8 cellular contexts compared by ENCODE assay signal in the genomic region with DNA sequence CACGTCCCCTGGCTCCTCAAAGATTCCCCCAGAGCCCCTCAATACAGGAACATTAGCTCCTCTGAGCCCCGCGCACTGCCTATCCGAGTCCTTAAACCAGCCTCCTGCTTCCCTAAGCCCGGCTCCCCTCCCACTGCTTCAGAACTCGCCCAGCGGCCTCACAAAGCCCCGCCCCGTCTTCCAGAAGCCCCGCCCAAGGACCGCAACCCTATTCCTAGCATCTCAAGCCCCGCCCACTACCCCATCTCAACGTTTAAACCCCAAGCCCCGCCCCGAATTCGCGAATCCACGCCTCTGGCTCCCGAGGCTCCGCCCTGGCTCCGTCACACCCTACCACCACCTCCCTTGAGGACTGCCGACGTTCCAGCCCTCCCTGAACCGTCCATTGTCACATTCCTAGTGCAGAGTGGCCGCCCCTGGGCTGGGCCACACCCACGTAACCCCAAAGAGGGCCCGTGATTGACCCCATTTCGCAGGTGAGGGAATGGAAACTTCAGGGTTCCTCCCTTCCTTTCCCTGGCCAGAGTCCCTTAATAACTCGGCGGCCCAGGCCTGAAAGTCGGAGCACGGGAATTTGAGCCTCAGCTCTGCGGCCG. TPM values are rescaled to one million over a fixed set of nuclear protein-coding genes. Genes with fewer than 3 reads are reported as not detected.
DNase-seq lines count a peak whose midpoint lies in the region; ATAC-seq, FAIRE-seq and TF ChIP-seq lines count a peak whose summit lies in the region.

No MANE protein-coding gene starts in this region.

- H3K36me3 ChIP-seq in keratinocyte (ENCODE audit: control insufficient read depth in 2 of 2, extremely low read depth in 1 of 2, insufficient read depth in 2 of 2, low read length in 2 of 2), result peaks cover under 1 to 1% of the 10 kb centered on the region in 2 experiments

- DNase-seq in AG08395 (ENCODE audit: low spot score) (peak; percentile 98), NCI-H345 treated with DMSO at 0.1 percent for 48 hours (lab: John Stamatoyannopoulos, UW; ENCODE audit: unreplicated experiment) (peak; percentile 92), cerebellar nuclear complex (lab: John Stamatoyannopoulos, UW) (peak; percentile 57 to 73), keratinocyte (ENCODE audit: low read depth, low spot score) (peak; percentile 97)
- DNase-seq in activated CD4-positive, CD25-positive, alpha-beta regulatory T cell treated with anti-CD3 and anti-CD28 coated beads, Interleukin-2, amount 50 U/mL, for 72 hours, result peak; percentile 98
- peak; percentile 92 to 94 for DNase-seq in stimulated activated CD4-positive, alpha-beta T cell treated with anti-CD3 and anti-CD28 coated beads, Interleukin-15, amount 100 ng/mL, for 1 hour (ENCODE audit: low read depth in 1 of 2, low spot score in 1 of 2)

- H3K9me3 ChIP-seq in keratinocyte (ENCODE audit: control insufficient read depth, low read depth, low read length), result no peaks in the 10 kb centered on the region

- H3K27me3 ChIP-seq in keratinocyte (ENCODE audit: control insufficient read depth, extremely low read depth, insufficient read depth, low read length), result no peaks in the 10 kb centered on the region

- H3K27ac ChIP-seq in keratinocyte (ENCODE audit: control insufficient read depth, insufficient read depth, low read length), result peak overlapping the region; percentile 100

- peak overlapping the region; percentile 98 for H3K9ac ChIP-seq in keratinocyte (ENCODE audit: control insufficient read depth, extremely low read depth, insufficient read depth, low read length)

- ATAC-seq in GM19025 (IDR thresholded peaks at IDR 0.05; ENCODE audit: low read depth, unreplicated experiment) (peak; percentile 36), HG03342 (IDR thresholded peaks at IDR 0.05; ENCODE audit: unreplicated experiment) (peak; percentile 45)

- H3K4me1 ChIP-seq in keratinocyte (ENCODE audit: control insufficient read depth, extremely low read depth, insufficient read depth, low read length), result peaks cover 49% of the 10 kb centered on the region

- TF ChIP-seq CTCF in keratinocyte (optimal IDR thresholded peaks at IDR 0.05 in 1 of 3, IDR thresholded peaks at IDR 0.05 in 1 of 3, conservative IDR thresholded peaks at IDR 0.05 in 1 of 3; ENCODE audit: extremely low read depth in 1 of 3, insufficient read depth in 2 of 3, low read length in 3 of 3), result no peak

- no peaks in the 10 kb centered on the region for H3K9me1 ChIP-seq in keratinocyte (ENCODE audit: control insufficient read depth, extremely low read depth, insufficient read depth, low read length)

- H3K4me3 ChIP-seq in keratinocyte (ENCODE audit: control insufficient read depth in 2 of 3, extremely low read depth in 1 of 3, insufficient read depth in 2 of 3, low read depth in 1 of 3, low read length in 3 of 3), result peak overlapping the region; percentile 70 to 93 (median 80)

- dilution Hi-C loops in keratinocyte (cut with MboI; ENCODE audit: extremely low pct_ligation_motif_present, low sequenced_read_pairs), result no loop called here

- H2AFZ ChIP-seq in keratinocyte (ENCODE audit: control insufficient read depth, low read length), result peak overlapping the region; percentile 86

- peak; percentile 57 for FAIRE-seq in keratinocyte (lab: Jason Lieb, UNC)

- H3K79me2 ChIP-seq in keratinocyte (ENCODE audit: control insufficient read depth, insufficient read depth, low read length), result peaks cover 41% of the 10 kb centered on the region

- peaks cover 5% of the 10 kb centered on the region for H4K20me1 ChIP-seq in keratinocyte (ENCODE audit: control insufficient read depth, extremely low read depth, insufficient read depth, low read length)

- peak overlapping the region; percentile 78 for H3K4me2 ChIP-seq in keratinocyte (ENCODE audit: control insufficient read depth, extremely low read depth, insufficient read depth, low read depth, low read length)

RNA-seq across cellular contexts. Expression of gene CORO1C, which starts 0.6 kb away (rescaled TPM):
- polyA plus RNA-seq in keratinocyte, result 230 to 283 TPM (median 268 TPM) in 3 replicates
- 278 TPM for polyA plus RNA-seq in keratinocyte (2011; ENCODE audit: low read depth)
- 207 and 228 TPM in 2 replicates for polyA plus RNA-seq in keratinocyte (2011; cell fraction: cytosol; rRNA removed)
- polyA plus RNA-seq in keratinocyte (2011; cell fraction: nucleus; rRNA removed), result 238 and 270 TPM in 2 replicates
- polyA plus RNA-seq in keratinocyte (2012; ENCODE audit: low replicate concordance), result 126 and 172 TPM in 2 replicates
- polyA minus RNA-seq in keratinocyte, result 432 to 917 TPM (median 616 TPM) in 3 replicates
- 300 TPM for polyA minus RNA-seq in keratinocyte (2011; cell fraction: cytosol; rRNA and poly(A)+ RNA removed)
- 187 and 466 TPM in 2 replicates for polyA minus RNA-seq in keratinocyte (2011; cell fraction: nucleus; rRNA and poly(A)+ RNA removed)

Comparison
In these comparisons a context has a peak if more than half of its experiments do, and no peak if none do; other contexts are left out.
1. Peak in every context shown above with its lines: DNase-seq, ATAC-seq, H3K4me3 ChIP-seq and H3K27ac ChIP-seq.